Comparison of ENCODE assay signal across 19 cellular contexts in the genomic region with DNA sequence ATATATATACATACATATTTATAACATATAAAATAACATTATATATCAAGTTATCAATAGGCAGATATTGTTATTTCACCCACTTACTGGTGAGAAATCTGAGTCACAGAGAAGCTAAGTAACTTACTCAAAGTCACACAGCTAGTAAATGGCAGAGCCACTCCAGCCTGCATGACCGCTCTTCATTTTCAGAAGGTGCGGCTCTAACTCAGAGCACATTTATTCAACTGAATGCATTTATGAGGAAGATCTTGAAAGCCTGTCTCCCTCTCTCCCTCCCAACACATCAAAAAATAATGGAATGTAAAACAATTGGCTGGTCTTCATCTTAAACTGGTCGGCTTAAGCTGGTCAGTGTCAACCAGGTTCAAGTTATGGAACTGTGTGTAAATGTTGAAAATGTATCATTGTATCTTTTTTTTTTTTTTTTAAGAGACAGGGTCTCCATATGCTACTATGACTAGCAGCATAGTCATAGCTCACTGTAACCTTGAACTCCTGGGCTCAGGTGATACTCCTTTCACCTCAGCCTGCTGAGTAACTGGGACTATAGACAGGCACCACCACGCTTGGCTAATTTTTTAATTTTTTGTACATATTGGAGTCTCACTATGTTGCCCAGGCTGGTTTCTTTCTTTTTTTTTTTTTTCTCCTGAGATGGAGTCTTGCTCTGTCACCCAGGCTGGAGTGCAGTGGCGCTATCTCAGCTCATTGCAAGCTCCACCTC.
DNase-seq lines count a peak whose midpoint lies in the region; ATAC-seq, FAIRE-seq and TF ChIP-seq lines count a peak whose summit lies in the region.
"Had no signal": no experiment of that assay in that cellular context is flagged by ENCODE, and none has a peak within 500 bp of the region (broad histone marks: within the 10 kb centered on the region; RNA-seq: fewer than 3 reads in every experiment).

No MANE protein-coding gene starts in this region.

- H3K4me2 ChIP-seq in PC-9 (peak overlapping the region; percentile 82), K562 (ENCODE audit: insufficient read depth, low read length) (no peak overlapping the region)

- H3K79me2 ChIP-seq in PC-9 (ENCODE audit: low read depth) (no peaks in the 10 kb centered on the region), K562 (ENCODE audit: control insufficient read depth, insufficient read depth, low read length) (no peaks in the 10 kb centered on the region)

- no peak for FAIRE-seq in K562 (lab: Jason Lieb, UNC)
- FAIRE-seq: D721Med, H54 had no signal

- whole genome bisulfite sequencing in K562 (ENCODE audit: insufficient coverage, low coverage, missing lambda C conversion rate), result 67% methylated on average over 5 of the region's 5 CpGs

- no peak for TF ChIP-seq RAD21 in K562 (CRISPR knock-in tag; conservative IDR thresholded peaks at IDR 0.05 in 1 of 2, IDR thresholded peaks at IDR 0.05 in 1 of 2)

- H3K27me3 ChIP-seq in PC-9 (ENCODE audit: insufficient read depth, low read depth), result no peaks in the 10 kb centered on the region
- no peaks in the 10 kb centered on the region for H3K27me3 ChIP-seq in K562 (ENCODE audit: control insufficient read depth in 2 of 2, insufficient read depth in 2 of 2, low read length in 2 of 2)

- H3K27ac ChIP-seq in PC-9 (peak overlapping the region; percentile 99), K562 (ENCODE audit: extremely low read depth, low read depth, low read length) (no peak overlapping the region)
- H3K27ac ChIP-seq: GM23248 had no signal

- in situ Hi-C loops in K562 (cut with MboI), result no loop called here

- no TSS peak for BruUV-seq in Calu3 (replicated peaks; lab: Mats Ljungman, UMichigan)
- no TSS peak for BruUV-seq in PC-9 (replicated peaks; lab: Mats Ljungman, UMichigan)
- BruUV-seq in K562 (replicated peaks; lab: Mats Ljungman, UMichigan), result no TSS peak

- H3K9me3 ChIP-seq in PC-9 (ENCODE audit: insufficient read depth, low read depth) (peaks cover 26% of the 10 kb centered on the region), K562 (replicated peaks; ENCODE audit: control insufficient read depth, insufficient read depth, low read depth, low read length) (peaks cover 3% of the 10 kb centered on the region; the same call in 1 of the 2 replicates)

- TF ChIP-seq CTCF in Calu3 (IDR thresholded peaks at IDR 0.05; ENCODE audit: unreplicated experiment) (no peak), PC-9 (conservative IDR thresholded peaks at IDR 0.05) (no peak), K562 (IDR thresholded peaks at IDR 0.05 in 2 of 3, conservative IDR thresholded peaks at IDR 0.05 in 1 of 3; ENCODE audit: insufficient read depth in 2 of 3, low read depth in 1 of 3, low read length in 3 of 3) (no peak)

- H3K4me1 ChIP-seq in PC-9 (replicated peaks; ENCODE audit: insufficient read depth), result peaks cover 51% of the 10 kb centered on the region
- peaks cover 10% of the 10 kb centered on the region in 2 experiments; a peak in 4 of 5 replicates for H3K4me1 ChIP-seq in K562 (replicated peaks in 1 of 2; ENCODE audit: control insufficient read depth in 2 of 2, insufficient read depth in 2 of 2, low read length in 2 of 2)

- H3K4me1 Mint-ChIP-seq in activated CD4-positive, alpha-beta T cell treated with anti-CD3 and anti-CD28 coated beads for 36 hours, result no peaks in the 10 kb centered on the region
- peaks cover 28% of the 10 kb centered on the region for H3K4me1 Mint-ChIP-seq in Calu3 (ENCODE audit: low read depth, unreplicated experiment)
- H3K4me1 Mint-ChIP-seq: CD4-positive, alpha-beta memory T cell had no signal

- H3K9me1 ChIP-seq in K562 (ENCODE audit: control insufficient read depth, insufficient read depth, low read length), result no peaks in the 10 kb centered on the region

- DNase-seq in activated CD4-positive, alpha-beta T cell treated with anti-CD3 and anti-CD28 coated beads for 36 hours, result no peak
- no peak for DNase-seq in activated CD4-positive, alpha-beta T cell treated with anti-CD3 and anti-CD28 coated beads for 4 hours
- DNase-seq in Calu3 (no peak), PC-9 (no peak), K562 (ENCODE audit: extremely low read depth in 1 of 4, low spot score in 3 of 4) (no peak), cerebellar cortex (ENCODE audit: low spot score) (no peak), middle frontal gyrus (ENCODE audit: extremely low spot score, low spot score) (no peak)
- DNase-seq: 8988T; ACHN; C1 segment of cervical spinal cord; CD4-positive, alpha-beta memory T cell; DMS153; DMS79 treated with DMSO at 0.1 percent for 48 hours; GDM1; GM23248; IMR-90 had no signal

- H4K20me1 ChIP-seq in PC-9 (ENCODE audit: insufficient read depth) (no peaks in the 10 kb centered on the region), K562 (replicated peaks; ENCODE audit: control insufficient read depth, insufficient read depth, low read length) (no peaks in the 10 kb centered on the region)

- ATAC-seq in activated CD4-positive, alpha-beta T cell treated with anti-CD3 and anti-CD28 coated beads for 36 hours, result peak; percentile 42
- no peak for ATAC-seq in K562
- no peak for ATAC-seq in GM21786 (IDR thresholded peaks at IDR 0.05; ENCODE audit: unreplicated experiment)

- peaks cover 48% of the 10 kb centered on the region for H3F3A ChIP-seq in PC-9 (ENCODE audit: insufficient read depth, low read depth)

- intact Hi-C loops in activated CD4-positive, alpha-beta T cell treated with anti-CD3 and anti-CD28 coated beads for 36 hours (cut with DNase I, micrococcal nuclease), result no loop called here
- intact Hi-C loops in Calu3 (cut with micrococcal nuclease; ENCODE audit: unreplicated experiment), result loop anchor here (5.0 kb wide), 2 partner anchors 39 to 71 kb away; a partner anchor contains a TSS
- intact Hi-C loops in PC-9 (cut with micrococcal nuclease; ENCODE audit: unreplicated experiment), result loop anchor here (5.0 kb wide), 1 partner anchor 114 kb away; no protein-coding TSS in a partner anchor
- intact Hi-C loops in K562 (cut with micrococcal nuclease), result no loop called here

- H3K27me3 Mint-ChIP-seq in activated CD4-positive, alpha-beta T cell treated with anti-CD3 and anti-CD28 coated beads for 36 hours, result no peaks in the 10 kb centered on the region
- no peaks in the 10 kb centered on the region for H3K27me3 Mint-ChIP-seq in Calu3 (ENCODE audit: unreplicated experiment)
- H3K27me3 Mint-ChIP-seq: CD4-positive, alpha-beta memory T cell had no signal

- no peak overlapping the region for H3K4me3 Mint-ChIP-seq in activated CD4-positive, alpha-beta T cell treated with anti-CD3 and anti-CD28 coated beads for 36 hours
- H3K4me3 Mint-ChIP-seq in Calu3 (ENCODE audit: low read depth, unreplicated experiment), result peak overlapping the region; percentile 11
- H3K4me3 Mint-ChIP-seq: CD4-positive, alpha-beta memory T cell had no signal

- H3K27ac Mint-ChIP-seq in activated CD4-positive, alpha-beta T cell treated with anti-CD3 and anti-CD28 coated beads for 36 hours, result no peak overlapping the region
- H3K27ac Mint-ChIP-seq in Calu3 (ENCODE audit: unreplicated experiment), result peak overlapping the region; percentile 86
- H3K27ac Mint-ChIP-seq: CD4-positive, alpha-beta memory T cell had no signal

- CTCF ChIA-PET in activated CD4-positive, alpha-beta T cell treated with anti-CD3 and anti-CD28 coated beads for 36 hours (lab: Charles Lee), result interaction anchor here (1.9 kb wide), 1 partner anchor 190 kb away, joined by 4 read pairs; no protein-coding TSS in a partner anchor
- CTCF ChIA-PET in Calu3 (lab: Charles Lee) (interaction anchor here (0.7 to 1.2 kb wide), 2 partner anchors 27 to 165 kb away, joined by 3 to 4 read pairs; no protein-coding TSS in a partner anchor), PC-9 (lab: Charles Lee) (interaction anchor here (0.6 kb wide), 1 partner anchor 80 kb away, joined by 3 read pairs; no protein-coding TSS in a partner anchor), K562 (lab: Yijun Ruan, JAX; ENCODE audit: low intra/inter-chr PET ratio) (no interaction called here)

- TF ChIP-seq POLR2A in K562 (conservative IDR thresholded peaks at IDR 0.05), result no peak

- H3K4me3 ChIP-seq in PC-9 (no peak overlapping the region), K562 (no peak overlapping the region)
- H3K4me3 ChIP-seq: GM23248 had no signal

- H3K9ac ChIP-seq in K562 (ENCODE audit: insufficient read depth in 1 of 2, low read depth in 2 of 2, low read length in 2 of 2), result no peak overlapping the region
- H3K9ac ChIP-seq: GM23248 had no signal

- H3K9me3 Mint-ChIP-seq in activated CD4-positive, alpha-beta T cell treated with anti-CD3 and anti-CD28 coated beads for 36 hours (ENCODE audit: low read depth), result peaks cover 5% of the 10 kb centered on the region
- H3K9me3 Mint-ChIP-seq in Calu3 (ENCODE audit: low read depth, unreplicated experiment), result peaks cover 4% of the 10 kb centered on the region

- no peaks in the 10 kb centered on the region for H3K9me2 ChIP-seq in PC-9 (ENCODE audit: insufficient read depth)

- H2AFZ ChIP-seq in PC-9 (peak overlapping the region; percentile 75; the same call in 1 of the 2 replicates), K562 (ENCODE audit: low read depth, low read length) (no peak overlapping the region)
- H2AFZ ChIP-seq: GM23248 had no signal

- POLR2A ChIA-PET in activated CD4-positive, alpha-beta T cell treated with anti-CD3 and anti-CD28 coated beads for 36 hours (lab: Charles Lee), result no interaction called here
- POLR2A ChIA-PET in PC-9 (lab: Charles Lee; ENCODE audit: unreplicated experiment) (interaction anchor here (0.7 to 1.9 kb wide), 4 partner anchors 22 to 70 kb away, joined by 3 to 21 read pairs (median 10); a partner anchor contains a TSS), K562 (lab: Yijun Ruan, JAX) (interaction anchor here (0.5 to 1.4 kb wide), 2 partner anchors 8 to 77 kb away, joined by 3 to 4 read pairs; no protein-coding TSS in a partner anchor)

- no peaks in the 10 kb centered on the region for H3K36me3 Mint-ChIP-seq in activated CD4-positive, alpha-beta T cell treated with anti-CD3 and anti-CD28 coated beads for 36 hours (ENCODE audit: low read depth)
- peaks cover 16% of the 10 kb centered on the region for H3K36me3 Mint-ChIP-seq in Calu3 (ENCODE audit: insufficient read depth, unreplicated experiment)

- no peak for TF ChIP-seq EP300 in K562 (IDR thresholded peaks at IDR 0.05; ENCODE audit: low read length)

- H3K36me3 ChIP-seq in PC-9 (ENCODE audit: low read depth), result no peaks in the 10 kb centered on the region
- H3K36me3 ChIP-seq in K562 (ENCODE audit: control insufficient read depth, insufficient read depth, low read length), result no peaks in the 10 kb centered on the region

TF ChIP-seq in K562, 482 proteins besides CTCF, POLR2A, EP300 and RAD21 (continues in another document):
- TF ChIP-seq NBN (IDR thresholded peaks at IDR 0.05; ENCODE audit: low read depth), result no peak
- no peak for TF ChIP-seq ZNF24 (IDR thresholded peaks at IDR 0.05)

Comparison
In these comparisons a context has a peak if more than half of its experiments do, and no peak if none do; other contexts are left out.
1. intact Hi-C loops: an anchor here in Calu3 (5.0 kb wide) and PC-9 (5.0 kb wide); none called in activated CD4-positive, alpha-beta T cell treated with anti-CD3 and anti-CD28 coated beads for 36 hours and K562.